Comparison of ENCODE assay signal across 26 cellular contexts in genomic region chr12:75042125-75042524, GRCh38.
"Had no signal": no experiment of that assay in that cellular context is flagged by ENCODE, and none has a peak within 500 bp of the region (broad histone marks: within the 10 kb centered on the region; RNA-seq: fewer than 3 reads in every experiment).

No MANE protein-coding gene starts in this region.

- H3K36me3 Mint-ChIP-seq: natural killer cell; stimulated activated effector memory CD8-positive, alpha-beta T cell treated with anti-CD3 and anti-CD28 coated beads, Interleukin-12 subunit alpha, Interleukin-12 subunit beta, amount 100 ng/mL, for 72 hours had no signal

- DNase-seq: hippocampal formation; kidney glomerular epithelial cell; left cardiac atrium; left lung; lower lobe of right lung; mammary epithelial cell; mesenchymal stem cell; natural killer cell; nephron progenitor cell; nucleus accumbens; pancreas; posterior cingulate gyrus; right cardiac atrium; sigmoid colon; small intestine; spleen; stimulated activated CD4-positive, alpha-beta T cell treated with anti-CD3 and anti-CD28 coated beads, Interleukin-4, amount 100 ng/mL, for 24 hours; stimulated activated naive CD4-positive, alpha-beta T cell; tibial artery; trophoblast cell; upper lobe of right lung had no signal

- H3K4me1 ChIP-seq: left lung, lower lobe of right lung, pancreas, prostate gland, sigmoid colon, spleen, suprapubic skin, tibial artery, upper lobe of right lung had no signal

- H3K4me1 Mint-ChIP-seq: natural killer cell; stimulated activated effector memory CD8-positive, alpha-beta T cell treated with anti-CD3 and anti-CD28 coated beads, Interleukin-12 subunit alpha, Interleukin-12 subunit beta, amount 100 ng/mL, for 72 hours had no signal

- ATAC-seq: left cardiac atrium; left lung; lower lobe of right lung; natural killer cell; pancreas; right cardiac atrium; stimulated activated effector memory CD8-positive, alpha-beta T cell treated with anti-CD3 and anti-CD28 coated beads, Interleukin-12 subunit alpha, Interleukin-12 subunit beta, amount 100 ng/mL, for 72 hours; upper lobe of right lung had no signal

- H3K27me3 ChIP-seq: left lung, pancreas, sigmoid colon, spleen, suprapubic skin, tibial artery, upper lobe of right lung had no signal

- H3K27me3 Mint-ChIP-seq: stimulated activated naive CD8-positive, alpha-beta T cell treated with anti-CD3 and anti-CD28 coated beads, Interleukin-15, Interleukin-2, amounts not matched to agents 100 ng/mL and 50 ng/mL, for 24 hours had no signal

- H3K4me3 Mint-ChIP-seq: natural killer cell; nephron progenitor cell; stimulated activated effector memory CD8-positive, alpha-beta T cell treated with anti-CD3 and anti-CD28 coated beads, Interleukin-12 subunit alpha, Interleukin-12 subunit beta, amount 100 ng/mL, for 72 hours; stimulated activated naive CD8-positive, alpha-beta T cell treated with anti-CD3 and anti-CD28 coated beads, Interleukin-15, Interleukin-2, amounts not matched to agents 100 ng/mL and 50 ng/mL, for 24 hours had no signal

- H3K27ac ChIP-seq: left lung, lower lobe of right lung, pancreas, prostate gland, sigmoid colon, spleen, suprapubic skin, thoracic aorta, tibial artery, upper lobe of right lung had no signal

- H3K4me3 ChIP-seq: left lung, lower lobe of right lung, pancreas, prostate gland, sigmoid colon, spleen, suprapubic skin, thoracic aorta, tibial artery, upper lobe of right lung had no signal

- H3K27ac Mint-ChIP-seq: natural killer cell; nephron progenitor cell; stimulated activated effector memory CD8-positive, alpha-beta T cell treated with anti-CD3 and anti-CD28 coated beads, Interleukin-12 subunit alpha, Interleukin-12 subunit beta, amount 100 ng/mL, for 72 hours; stimulated activated naive CD8-positive, alpha-beta T cell treated with anti-CD3 and anti-CD28 coated beads, Interleukin-15, Interleukin-2, amounts not matched to agents 100 ng/mL and 50 ng/mL, for 24 hours had no signal

- H3K36me3 ChIP-seq: left lung, lower lobe of right lung, pancreas, prostate gland, sigmoid colon, spleen, suprapubic skin, thoracic aorta, tibial artery, upper lobe of right lung had no signal

- H3K9me3 ChIP-seq: left lung, lower lobe of right lung, pancreas, prostate gland, sigmoid colon, spleen, suprapubic skin, thoracic aorta, tibial artery, upper lobe of right lung had no signal

- H3K9me3 Mint-ChIP-seq: nephron progenitor cell; stimulated activated naive CD8-positive, alpha-beta T cell treated with anti-CD3 and anti-CD28 coated beads, Interleukin-15, Interleukin-2, amounts not matched to agents 100 ng/mL and 50 ng/mL, for 24 hours had no signal
